ENCODE assay signal across 16 cellular contexts in genomic region chr11:14635559-14635958, GRCh38. TPM values are rescaled to one million over a fixed set of nuclear protein-coding genes. Genes with fewer than 3 reads are reported as not detected.
A peak's percentile ranks its signal among the peaks of the same experiment; 100 is the strongest.
DNase-seq lines count a peak whose midpoint lies in the region; TF ChIP-seq lines count a peak whose summit lies in the region.
"Had no signal": no experiment of that assay in that cellular context is flagged by ENCODE, and none has a peak within 500 bp of the region (broad histone marks: within the 10 kb centered on the region; RNA-seq: fewer than 3 reads in every experiment).

No MANE protein-coding gene starts in this region.

- no peak for TF ChIP-seq CTCF in dorsolateral prefrontal cortex (IDR thresholded peaks at IDR 0.05 in 54 of 56, conservative IDR thresholded peaks at IDR 0.05 in 2 of 56; ENCODE audit: low read depth in 1 of 56, partially characterized antibody in 56 of 56)

- peak overlapping the region; percentile 50 for H3K27ac Mint-ChIP-seq in T-helper 1 cell treated with Interleukin-12 subunit alpha and Interleukin-12 subunit beta and Interleukin-4 antibody, amounts not matched to agents 30 μg/mL and 1 μg/mL, for 36 hours
- peak overlapping the region; percentile 1 to 90 (median 76) for H3K27ac Mint-ChIP-seq in CD8-positive, alpha-beta memory T cell
- H3K27ac Mint-ChIP-seq in activated T-helper 1 cell treated with anti-CD3 and anti-CD28 coated beads, Interleukin-12 subunit alpha, Interleukin-12 subunit beta, Interleukin-2, Interleukin-4 antibody, amounts not matched to agents 30 ng/mL and 10 ng/mL and 1 ng/mL, durations not matched to agents 14 hours and 24 hours and 36 hours, result peak overlapping the region; percentile 73

- peaks cover 54% of the 10 kb centered on the region for H3K4me1 Mint-ChIP-seq in T-helper 1 cell treated with Interleukin-12 subunit alpha and Interleukin-12 subunit beta and Interleukin-4 antibody, amounts not matched to agents 30 μg/mL and 1 μg/mL, for 36 hours (ENCODE audit: low read depth)
- H3K4me1 Mint-ChIP-seq in CD8-positive, alpha-beta memory T cell, result peaks cover 56 to 68% (median 67%) of the 10 kb centered on the region in 3 donors
- H3K4me1 Mint-ChIP-seq in activated T-helper 1 cell treated with anti-CD3 and anti-CD28 coated beads, Interleukin-12 subunit alpha, Interleukin-12 subunit beta, Interleukin-2, Interleukin-4 antibody, amounts not matched to agents 30 ng/mL and 10 ng/mL and 1 ng/mL, durations not matched to agents 14 hours and 24 hours and 36 hours (ENCODE audit: low read depth), result peaks cover 58% of the 10 kb centered on the region

- H3K9me3 Mint-ChIP-seq in T-helper 1 cell treated with Interleukin-12 subunit alpha and Interleukin-12 subunit beta and Interleukin-4 antibody, amounts not matched to agents 30 μg/mL and 1 μg/mL, for 36 hours, result peaks cover 21% of the 10 kb centered on the region
- peaks cover 0 to 6% (median 3%) of the 10 kb centered on the region in 5 donors for H3K9me3 Mint-ChIP-seq in CD8-positive, alpha-beta memory T cell
- H3K9me3 Mint-ChIP-seq in activated T-helper 1 cell treated with anti-CD3 and anti-CD28 coated beads, Interleukin-12 subunit alpha, Interleukin-12 subunit beta, Interleukin-2, Interleukin-4 antibody, amounts not matched to agents 30 ng/mL and 10 ng/mL and 1 ng/mL, durations not matched to agents 14 hours and 24 hours and 36 hours, result peaks cover 10% of the 10 kb centered on the region

- no peak overlapping the region for H3K4me3 Mint-ChIP-seq in T-helper 1 cell treated with Interleukin-12 subunit alpha and Interleukin-12 subunit beta and Interleukin-4 antibody, amounts not matched to agents 30 μg/mL and 1 μg/mL, for 36 hours
- peak overlapping the region in 5 of 7 donors; percentile 2 to 70 (median 20) for H3K4me3 Mint-ChIP-seq in CD8-positive, alpha-beta memory T cell
- H3K4me3 Mint-ChIP-seq in activated T-helper 1 cell treated with anti-CD3 and anti-CD28 coated beads, Interleukin-12 subunit alpha, Interleukin-12 subunit beta, Interleukin-2, Interleukin-4 antibody, amounts not matched to agents 30 ng/mL and 10 ng/mL and 1 ng/mL, durations not matched to agents 14 hours and 24 hours and 36 hours, result no peak overlapping the region

- peaks cover 47% of the 10 kb centered on the region for H3K36me3 Mint-ChIP-seq in T-helper 1 cell treated with Interleukin-12 subunit alpha and Interleukin-12 subunit beta and Interleukin-4 antibody, amounts not matched to agents 30 μg/mL and 1 μg/mL, for 36 hours (ENCODE audit: low read depth)
- H3K36me3 Mint-ChIP-seq in CD8-positive, alpha-beta memory T cell, result peaks cover 4 to 10% (median 9%) of the 10 kb centered on the region in 3 donors
- peaks cover 41% of the 10 kb centered on the region for H3K36me3 Mint-ChIP-seq in activated T-helper 1 cell treated with anti-CD3 and anti-CD28 coated beads, Interleukin-12 subunit alpha, Interleukin-12 subunit beta, Interleukin-2, Interleukin-4 antibody, amounts not matched to agents 30 ng/mL and 10 ng/mL and 1 ng/mL, durations not matched to agents 14 hours and 24 hours and 36 hours (ENCODE audit: low read depth)

- POLR2A ChIA-PET in CD8-positive, alpha-beta memory T cell (lab: Charles Lee), result interaction anchor here (0.5 to 2.3 kb wide), 4 partner anchors 9 to 502 kb away, joined by 3 to 20 read pairs (median 4); partner anchors contain the start of genes PDE3B and PSMA1

- peaks cover 50% of the 10 kb centered on the region for H3K4me1 ChIP-seq in CD8-positive, alpha-beta memory T cell (ENCODE audit: insufficient read depth, low read length)
- H3K4me1 ChIP-seq in muscle layer of colon (ENCODE audit: insufficient read depth, low read length), result peaks cover 30% of the 10 kb centered on the region
- H3K4me1 ChIP-seq: ascending aorta had no signal

- no peak overlapping the region for H3K4me3 ChIP-seq in CD8-positive, alpha-beta memory T cell (ENCODE audit: low read length)
- no peak overlapping the region for H3K4me3 ChIP-seq in muscle layer of colon (ENCODE audit: low read depth in 1 of 2, low read length in 2 of 2)
- no peak overlapping the region for H3K4me3 ChIP-seq in dorsolateral prefrontal cortex
- H3K4me3 ChIP-seq: ascending aorta, PC-9, thoracic aorta had no signal

- H3K27me3 ChIP-seq in CD8-positive, alpha-beta memory T cell (ENCODE audit: insufficient read depth, low read length, poor library complexity, severe bottlenecking), result no peaks in the 10 kb centered on the region
- H3K27me3 ChIP-seq in muscle layer of colon (ENCODE audit: control insufficient read depth in 1 of 2, insufficient read depth in 2 of 2, low read length in 2 of 2) (no peaks in the 10 kb centered on the region), dorsolateral prefrontal cortex (peaks cover 0 to 18% (median 0%) of the 10 kb centered on the region in 45 donors)
- H3K27me3 ChIP-seq: ascending aorta had no signal

- H3K27ac ChIP-seq in CD8-positive, alpha-beta memory T cell (ENCODE audit: low read depth, low read length), result no peak overlapping the region
- H3K27ac ChIP-seq in muscle layer of colon (ENCODE audit: low read depth, low read length) (peak overlapping the region; percentile 60), dorsolateral prefrontal cortex (no peak overlapping the region)
- H3K27ac ChIP-seq: ascending aorta, PC-9, thoracic aorta had no signal

- DNase-seq in T-helper 1 cell (no peak), dorsolateral prefrontal cortex (no peak), NCI-H2107 (lab: John Stamatoyannopoulos, UW) (no peak), glomerular visceral epithelial cell (ENCODE audit: extremely low spot score) (no peak)
- no peak for DNase-seq in CD8-positive, alpha-beta memory T cell
- no peak for DNase-seq in activated T-helper 1 cell treated with anti-CD3 and anti-CD28 coated beads, Interleukin-12 subunit alpha, Interleukin-12 subunit beta, Interleukin-2, Interleukin-4 antibody, amounts not matched to agents 30 ng/mL and 10 ng/mL and 1 ng/mL, durations not matched to agents 14 hours and 24 hours and 36 hours (ENCODE audit: low spot score)
- DNase-seq: NCI-H1930, NCI-H524 treated with DMSO at 0.1 percent for 48 hours, occipital lobe, PC-9, right cardiac atrium, SK-N-SH had no signal

- intact Hi-C loops in activated T-helper 1 cell treated with anti-CD3 and anti-CD28 coated beads, Interleukin-12 subunit alpha, Interleukin-12 subunit beta, Interleukin-2, Interleukin-4 antibody, amounts not matched to agents 30 ng/mL and 10 ng/mL and 1 ng/mL, durations not matched to agents 14 hours and 24 hours and 36 hours (cut with micrococcal nuclease), result loop anchor here (1.0 kb wide), 1 partner anchor 10 kb away; no protein-coding TSS in a partner anchor
- intact Hi-C loops in dorsolateral prefrontal cortex (cut with DNase I), result no loop called here

- no peaks in the 10 kb centered on the region for H3K9me3 ChIP-seq in CD8-positive, alpha-beta memory T cell (ENCODE audit: low read length)
- no peaks in the 10 kb centered on the region for H3K9me3 ChIP-seq in muscle layer of colon (ENCODE audit: low read length)
- H3K9me3 ChIP-seq: ascending aorta, SK-N-SH, thoracic aorta had no signal

- CTCF ChIA-PET in CD8-positive, alpha-beta memory T cell (lab: Charles Lee), result interaction anchor here (1.1 to 1.8 kb wide), 4 partner anchors 9 to 130 kb away, joined by 3 to 11 read pairs (median 4); no protein-coding TSS in a partner anchor

- no peaks in the 10 kb centered on the region for H3K27me3 Mint-ChIP-seq in T-helper 1 cell treated with Interleukin-12 subunit alpha and Interleukin-12 subunit beta and Interleukin-4 antibody, amounts not matched to agents 30 μg/mL and 1 μg/mL, for 36 hours (ENCODE audit: low read depth)
- H3K27me3 Mint-ChIP-seq in CD8-positive, alpha-beta memory T cell, result no peaks in the 10 kb centered on the region
- no peaks in the 10 kb centered on the region for H3K27me3 Mint-ChIP-seq in activated T-helper 1 cell treated with anti-CD3 and anti-CD28 coated beads, Interleukin-12 subunit alpha, Interleukin-12 subunit beta, Interleukin-2, Interleukin-4 antibody, amounts not matched to agents 30 ng/mL and 10 ng/mL and 1 ng/mL, durations not matched to agents 14 hours and 24 hours and 36 hours (ENCODE audit: insufficient read depth)

- H3K9ac ChIP-seq in muscle layer of colon (ENCODE audit: low read length), result no peak overlapping the region
- H3K9ac ChIP-seq: SK-N-SH had no signal

- H3K36me3 ChIP-seq in CD8-positive, alpha-beta memory T cell (ENCODE audit: insufficient read depth, low read length), result no peaks in the 10 kb centered on the region
- H3K36me3 ChIP-seq in muscle layer of colon (ENCODE audit: insufficient read depth, low read length), result no peaks in the 10 kb centered on the region
- H3K36me3 ChIP-seq: ascending aorta, thoracic aorta had no signal

RNA-seq across cellular contexts. Expression of gene PDE3B, which starts 8.0 kb away (rescaled TPM):
- 10 to 100 TPM; 47.0 to 47.2 TPM for total RNA-seq in CD8-positive, alpha-beta memory T cell
- 39.8 TPM for polyA plus RNA-seq in CD8-positive, alpha-beta memory T cell
- total RNA-seq in activated T-helper 1 cell treated with anti-CD3 and anti-CD28 coated beads, Interleukin-12 subunit alpha, Interleukin-12 subunit beta, Interleukin-2, Interleukin-4 antibody, amounts not matched to agents 30 ng/mL and 10 ng/mL and 1 ng/mL, durations not matched to agents 14 hours and 24 hours and 36 hours, result 62.8 and 64.0 TPM in 2 replicates
- 10 to 100 TPM in 114 of 120 experiments, 1 to 10 TPM in 6; 7.7 to 24.9 (median 14.6) TPM for total RNA-seq in dorsolateral prefrontal cortex
- total RNA-seq: PC-9 had no signal

Comparison
In these comparisons a context has a peak if more than half of its experiments do, and no peak if none do; other contexts are left out.
1. H3K4me3 Mint-ChIP-seq: peak in CD8-positive, alpha-beta memory T cell (5 of 7); none in T-helper 1 cell treated with Interleukin-12 subunit alpha and Interleukin-12 subunit beta and Interleukin-4 antibody, amounts not matched to agents 30 μg/mL and 1 μg/mL, for 36 hours (single experiment) and activated T-helper 1 cell treated with anti-CD3 and anti-CD28 coated beads, Interleukin-12 subunit alpha, Interleukin-12 subunit beta, Interleukin-2, Interleukin-4 antibody, amounts not matched to agents 30 ng/mL and 10 ng/mL and 1 ng/mL, durations not matched to agents 14 hours and 24 hours and 36 hours (single experiment).
2. Peak in every context shown above with its lines, with median percentiles within 50 percentile points of each other: H3K27ac Mint-ChIP-seq.